22 cellular contexts compared by ENCODE assay signal in genomic region chr11:67636962-67637361, GRCh38. TPM values are rescaled to one million over a fixed set of nuclear protein-coding genes. Genes with fewer than 3 reads are reported as not detected.
A peak's percentile ranks its signal among the peaks of the same experiment; 100 is the strongest.
DNase-seq lines count a peak whose midpoint lies in the region; ATAC-seq, FAIRE-seq and TF ChIP-seq lines count a peak whose summit lies in the region.
"Had no signal": no experiment of that assay in that cellular context is flagged by ENCODE, and none has a peak within 500 bp of the region (broad histone marks: within the 10 kb centered on the region; RNA-seq: fewer than 3 reads in every experiment).

No MANE protein-coding gene starts in this region.

- no peaks in the 10 kb centered on the region for H3K9me2 ChIP-seq in PC-3 (replicated peaks; ENCODE audit: low read length)

- DNase-seq in GM18507 (ENCODE audit: extremely low spot score, insufficient read length, low read depth): no peak
- no peak for DNase-seq in PC-3
- DNase-seq in islet precursor cell: peak; percentile 21
- DNase-seq in T-helper 9 cell: no peak
- DNase-seq in iPS-NIHi7 (ENCODE audit: extremely low spot score): no peak
- DNase-seq in dermis blood vessel endothelial cell: no peak
- DNase-seq: BE2C; CD4-positive, CD25-positive, alpha-beta regulatory T cell; DMS79 treated with DMSO at 0.1 percent for 48 hours; IMR-90; NCI-H1092; NCI-H1436; NCI-H2029; NCI-H2227 treated with DMSO at 0.1 percent for 48 hours; NCI-H510A; Peyer's patch; SJCRH30; T-cell had no signal

- no peak overlapping the region for H2AFZ ChIP-seq in PC-3 (ENCODE audit: low read length)
- H2AFZ ChIP-seq: GM23338 had no signal

- intact Hi-C loops in PC-3 (cut with micrococcal nuclease): no loop called here

- peak; percentile 65 for FAIRE-seq in GM18507 (lab: Jason Lieb, UNC)

- CTCF ChIA-PET in PC-3 (lab: Charles Lee): no interaction called here

- no peak for ATAC-seq in PC-3
- ATAC-seq: GM23338, T-cell had no signal

- TSS peak; percentile 40 for BruUV-seq in PC-3 (replicated peaks; lab: Mats Ljungman, UMichigan)

- no peaks in the 10 kb centered on the region for H3K4me1 ChIP-seq in PC-3 (ENCODE audit: insufficient read depth, low read length)
- H3K4me1 ChIP-seq: BE2C, HAP-1, SJCRH30 had no signal

- H3K27ac ChIP-seq in C4-2B: peak overlapping the region; percentile 93
- no peak overlapping the region for H3K27ac ChIP-seq in PC-3 (ENCODE audit: low read length)
- H3K27ac ChIP-seq: Peyer's patch, SJCRH30 had no signal

- no peak overlapping the region for H3K4me3 ChIP-seq in PC-3 (ENCODE audit: low read length)
- H3K4me3 ChIP-seq: GM23338, HAP-1, Peyer's patch, SJCRH30 had no signal

- no peaks in the 10 kb centered on the region for H3K27me3 ChIP-seq in PC-3 (ENCODE audit: low read length)
- H3K27me3 ChIP-seq: BE2C, Peyer's patch had no signal

- no peak overlapping the region for H3K4me2 ChIP-seq in PC-3 (ENCODE audit: low read length)
- H3K4me2 ChIP-seq: GM23338 had no signal

- TF ChIP-seq CTCF in C4-2B (conservative IDR thresholded peaks at IDR 0.05): no peak
- TF ChIP-seq CTCF in PC-3 (conservative IDR thresholded peaks at IDR 0.05; ENCODE audit: low read depth, low read length): no peak

- H3K79me2 ChIP-seq in PC-3 (ENCODE audit: low read length): no peaks in the 10 kb centered on the region

- no peaks in the 10 kb centered on the region for H4K20me1 ChIP-seq in PC-3 (ENCODE audit: low read length)

- no peaks in the 10 kb centered on the region for H3K36me3 ChIP-seq in PC-3 (ENCODE audit: low read depth, low read length)
- H3K36me3 ChIP-seq: BE2C, HAP-1, Peyer's patch, SJCRH30 had no signal

- POLR2A ChIA-PET in PC-3 (lab: Charles Lee; ENCODE audit: unreplicated experiment): no interaction called here

- no peaks in the 10 kb centered on the region for H3F3A ChIP-seq in PC-3 (ENCODE audit: low read length, unreplicated experiment)

- no peaks in the 10 kb centered on the region for H3K9me3 ChIP-seq in PC-3 (ENCODE audit: low read length)
- H3K9me3 ChIP-seq: BE2C, HAP-1, Peyer's patch, SJCRH30 had no signal

- no peak overlapping the region for H3K9ac ChIP-seq in PC-3 (ENCODE audit: low read length)

RNA-seq across cellular contexts. Expression of gene TBX10, which starts 2.6 kb away (rescaled TPM):
- total RNA-seq in PC-3 (2014; rRNA removed): not detected in 2 replicates
- not detected in 2 replicates for total RNA-seq in dermis blood vessel endothelial cell
- total RNA-seq: A673; CD4-positive, CD25-positive, alpha-beta regulatory T cell; IMR-90; SJCRH30; T-cell had no signal

RNA-seq across cellular contexts. Expression of gene NUDT8, which starts 7.2 kb away (rescaled TPM):
- 36.3 and 50.6 TPM in 2 replicates for total RNA-seq in PC-3 (2014; rRNA removed)
- 10.7 and 13.0 TPM in 2 replicates for total RNA-seq in dermis blood vessel endothelial cell

RNA-seq across cellular contexts. Expression of gene ACY3, which starts 13.6 kb away (rescaled TPM):
- total RNA-seq in PC-3 (2014; rRNA removed) (not detected in 2 replicates), dermis blood vessel endothelial cell (not detected in 2 replicates)
- total RNA-seq: A673, IMR-90 had no signal

RNA-seq across cellular contexts. Expression of gene NDUFV1, which starts 30.2 kb away (rescaled TPM):
- total RNA-seq in PC-3 (2014; rRNA removed): 499 and 686 TPM in 2 replicates
- 166 and 175 TPM in 2 replicates for total RNA-seq in dermis blood vessel endothelial cell

RNA-seq across cellular contexts. Expression of gene ALDH3B2, which starts 37.5 kb away (rescaled TPM):
- 0.40 TPM in 1 of 2 replicates, not detected in the other for total RNA-seq in PC-3 (2014; rRNA removed)
- not detected in 2 replicates for total RNA-seq in dermis blood vessel endothelial cell
- total RNA-seq: A673; CD4-positive, CD25-positive, alpha-beta regulatory T cell; GM23338; IMR-90; Peyer's patch; SJCRH30; T-cell had no signal
